32 cellular contexts compared by ENCODE assay signal in genomic region chr6:6717008-6717763, GRCh38.
A peak's percentile ranks its signal among the peaks of the same experiment; 100 is the strongest.
DNase-seq lines count a peak whose midpoint lies in the region; TF ChIP-seq lines count a peak whose summit lies in the region.
"Had no signal": no experiment of that assay in that cellular context is flagged by ENCODE, and none has a peak within 500 bp of the region (broad histone marks: within the 10 kb centered on the region; RNA-seq: fewer than 3 reads in every experiment).

No MANE protein-coding gene starts in this region.

- no peak for TF ChIP-seq CTCF in CD14-positive monocyte (IDR thresholded peaks at IDR 0.05)

- peaks cover 0 to 2% (median 0%) of the 10 kb centered on the region in 7 donors for H3K9me3 Mint-ChIP-seq in CD14-positive monocyte
- no peaks in the 10 kb centered on the region for H3K9me3 Mint-ChIP-seq in T-helper 2 cell treated with Interferon-gamma antibody and Interleukin-4, amounts not matched to agents 5 μg/mL and 100 μg/mL, for 36 hours
- H3K9me3 Mint-ChIP-seq: activated naive CD4-positive, alpha-beta T cell treated with anti-CD3 and anti-CD28 coated beads, Interleukin-2, amount 10 ng/mL, durations not matched to agents 7 days and 5 days; neural crest cell had no signal

- H3K4me1 Mint-ChIP-seq in CD14-positive monocyte, result peaks cover 84% of the 10 kb centered on the region
- peaks cover 20% of the 10 kb centered on the region for H3K4me1 Mint-ChIP-seq in T-helper 2 cell treated with Interferon-gamma antibody and Interleukin-4, amounts not matched to agents 5 μg/mL and 100 μg/mL, for 36 hours (ENCODE audit: low read depth)

- H3K36me3 Mint-ChIP-seq in CD14-positive monocyte, result peaks cover 0 to 10% of the 10 kb centered on the region in 2 donors
- no peaks in the 10 kb centered on the region for H3K36me3 Mint-ChIP-seq in T-helper 2 cell treated with Interferon-gamma antibody and Interleukin-4, amounts not matched to agents 5 μg/mL and 100 μg/mL, for 36 hours (ENCODE audit: low read depth)
- H3K36me3 Mint-ChIP-seq: activated naive CD4-positive, alpha-beta T cell treated with anti-CD3 and anti-CD28 coated beads, Interleukin-2, amount 10 ng/mL, durations not matched to agents 7 days and 5 days had no signal

- no peak overlapping the region for H3K4me3 ChIP-seq in skin epidermis
- H3K4me3 ChIP-seq: adrenal gland, body of pancreas, gastroesophageal sphincter, pancreas, smooth muscle cell, testis had no signal

- peak overlapping the region in 17 of 21 experiments; percentile 32 to 91 (median 78) for H3K27ac ChIP-seq in skin epidermis
- H3K27ac ChIP-seq: pancreas, testis had no signal

- no peak overlapping the region for H3K4me3 Mint-ChIP-seq in CD14-positive monocyte
- H3K4me3 Mint-ChIP-seq in T-helper 2 cell treated with Interferon-gamma antibody and Interleukin-4, amounts not matched to agents 5 μg/mL and 100 μg/mL, for 36 hours, result no peak overlapping the region
- H3K4me3 Mint-ChIP-seq: activated CD4-positive, alpha-beta T cell treated with anti-CD3 and anti-CD28 coated beads for 36 hours; activated CD8-positive, alpha-beta T cell treated with anti-CD3 and anti-CD28 coated beads, Interleukin-2, amount 10 ng/mL, durations not matched to agents 7 days and 5 days; activated naive CD4-positive, alpha-beta T cell treated with anti-CD3 and anti-CD28 coated beads, Interleukin-2, amount 10 ng/mL, durations not matched to agents 7 days and 5 days; B cell; neural crest cell had no signal

- no peaks in the 10 kb centered on the region for H3K27me3 Mint-ChIP-seq in CD14-positive monocyte (ENCODE audit: low read depth in 3 of 3)
- H3K27me3 Mint-ChIP-seq in T-helper 2 cell treated with Interferon-gamma antibody and Interleukin-4, amounts not matched to agents 5 μg/mL and 100 μg/mL, for 36 hours (ENCODE audit: low read depth), result peaks cover 20% of the 10 kb centered on the region

- intact Hi-C loops in CD14-positive monocyte (cut with micrococcal nuclease), result no loop called here

- peak overlapping the region; percentile 54 to 90 (median 83) for H3K27ac Mint-ChIP-seq in CD14-positive monocyte
- H3K27ac Mint-ChIP-seq in T-helper 2 cell treated with Interferon-gamma antibody and Interleukin-4, amounts not matched to agents 5 μg/mL and 100 μg/mL, for 36 hours, result no peak overlapping the region
- H3K27ac Mint-ChIP-seq: activated CD4-positive, alpha-beta T cell treated with anti-CD3 and anti-CD28 coated beads for 36 hours; activated CD8-positive, alpha-beta T cell treated with anti-CD3 and anti-CD28 coated beads, Interleukin-2, amount 10 ng/mL, durations not matched to agents 7 days and 5 days; activated naive CD4-positive, alpha-beta T cell treated with anti-CD3 and anti-CD28 coated beads, Interleukin-2, amount 10 ng/mL, durations not matched to agents 7 days and 5 days; B cell had no signal

- no peak for DNase-seq in CD14-positive monocyte (ENCODE audit: low spot score)
- DNase-seq in Kasumi-1 (lab: John Stamatoyannopoulos, UW), result peak; percentile 57 to 65
- DNase-seq in UCSD-AML1 (lab: John Stamatoyannopoulos, UW; ENCODE audit: unreplicated experiment), result peak; percentile 58
- no peak for DNase-seq in OCI-M1 (lab: John Stamatoyannopoulos, UW)
- DNase-seq in T-helper 2 cell treated with Interferon-gamma antibody and Interleukin-4, amounts not matched to agents 5 μg/mL and 100 μg/mL, for 36 hours (ENCODE audit: low spot score), result no peak
- no peak for DNase-seq in islet precursor cell
- DNase-seq: ACHN; activated CD8-positive, alpha-beta T cell treated with anti-CD3 and anti-CD28 coated beads, Interleukin-2, amount 10 ng/mL, durations not matched to agents 7 days and 5 days; cerebellar nuclear complex; DMS153; H7; hippocampal formation; mesendoderm; NCI-H1092 treated with DMSO at 0.1 percent for 48 hours; NCI-H1694 treated with DMSO at 0.1 percent for 48 hours; NCI-H2171; NCI-H510A; pancreas; retina; stimulated activated CD4-positive, alpha-beta T cell treated with anti-CD3 and anti-CD28 coated beads, Interleukin-1b, Interleukin-23, amount 100 ng/mL, for 48 hours; stimulated activated naive CD8-positive, alpha-beta T cell treated with anti-CD3 and anti-CD28 coated beads, Interleukin-15, Interleukin-2, amounts not matched to agents 100 U/mL and 50 U/mL, for 24 hours; T-helper 2 cell; testis had no signal

Comparison
In these comparisons a context has a peak if more than half of its experiments do, and no peak if none do; other contexts are left out.
1. DNase-seq: peak in Kasumi-1 (2 of 2) and UCSD-AML1 (single experiment); none in CD14-positive monocyte (single experiment), OCI-M1 (single experiment), T-helper 2 cell treated with Interferon-gamma antibody and Interleukin-4, amounts not matched to agents 5 μg/mL and 100 μg/mL, for 36 hours (single experiment) and islet precursor cell (single experiment).